Comparison of ENCODE assay signal across 12 cellular contexts in genomic region chr5:78747703-78748359, GRCh38.
DNase-seq lines count a peak whose midpoint lies in the region; TF ChIP-seq lines count a peak whose summit lies in the region.
"Had no signal": no experiment of that assay in that cellular context is flagged by ENCODE, and none has a peak within 500 bp of the region (broad histone marks: within the 10 kb centered on the region; RNA-seq: fewer than 3 reads in every experiment).

No MANE protein-coding gene starts in this region.

- no peaks in the 10 kb centered on the region for H3K36me3 Mint-ChIP-seq in chondrocyte (ENCODE audit: low read depth)
- H3K36me3 Mint-ChIP-seq: activated naive CD8-positive, alpha-beta T cell treated with anti-CD3 and anti-CD28 coated beads for 36 hours had no signal

- H3K9me3 ChIP-seq in tibial artery, result no peaks in the 10 kb centered on the region
- H3K9me3 ChIP-seq: thyroid gland had no signal

- TF ChIP-seq CTCF in chondrocyte (IDR thresholded peaks at IDR 0.05) (no peak), tibial artery (IDR thresholded peaks at IDR 0.05) (no peak)

- no peaks in the 10 kb centered on the region for H3K9me3 Mint-ChIP-seq in chondrocyte (ENCODE audit: low read depth)
- H3K9me3 Mint-ChIP-seq: activated CD4-positive, alpha-beta T cell treated with anti-CD3 and anti-CD28 coated beads, Interleukin-2, amount 10 ng/mL, durations not matched to agents 7 days and 5 days; activated naive CD8-positive, alpha-beta T cell treated with anti-CD3 and anti-CD28 coated beads for 36 hours had no signal

- peak; percentile 43 for DNase-seq in DMS53 (lab: John Stamatoyannopoulos, UW)
- no peak for DNase-seq in DMS53 treated with DMSO at 0.1 percent for 48 hours (lab: John Stamatoyannopoulos, UW; ENCODE audit: unreplicated experiment)
- no peak for DNase-seq in chondrocyte (ENCODE audit: low spot score)
- DNase-seq in kidney glomerular epithelial cell (lab: John Stamatoyannopoulos, UW), result peak; percentile 69
- DNase-seq in tibial artery, result no peak
- no peak for DNase-seq in SHP77 treated with DMSO at 0.1 percent for 48 hours (lab: John Stamatoyannopoulos, UW)
- DNase-seq in NCI-H1436 treated with DMSO at 0.1 percent for 48 hours (lab: John Stamatoyannopoulos, UW), result no peak
- DNase-seq in DMS79 treated with DMSO at 0.1 percent for 48 hours (lab: John Stamatoyannopoulos, UW), result no peak
- DNase-seq: activated CD4-positive, alpha-beta T cell treated with anti-CD3 and anti-CD28 coated beads, Interleukin-2, amount 10 ng/mL, durations not matched to agents 7 days and 5 days; activated naive CD8-positive, alpha-beta T cell treated with anti-CD3 and anti-CD28 coated beads for 36 hours; thyroid gland had no signal

- peaks cover 85% of the 10 kb centered on the region for H3K4me1 Mint-ChIP-seq in chondrocyte (ENCODE audit: low read depth)
- H3K4me1 Mint-ChIP-seq: activated CD4-positive, alpha-beta T cell treated with anti-CD3 and anti-CD28 coated beads, Interleukin-2, amount 10 ng/mL, durations not matched to agents 7 days and 5 days; activated naive CD8-positive, alpha-beta T cell treated with anti-CD3 and anti-CD28 coated beads for 36 hours had no signal

- H3K4me1 ChIP-seq in tibial artery, result peaks cover 0 to 41% (median 29%) of the 10 kb centered on the region in 4 donors

- H3K36me3 ChIP-seq in tibial artery, result no peaks in the 10 kb centered on the region
- H3K36me3 ChIP-seq: thyroid gland had no signal

- intact Hi-C loops in tibial artery (cut with DNase I; ENCODE audit: low total_unique reads), result no loop called here

- H3K27ac Mint-ChIP-seq in chondrocyte (ENCODE audit: unreplicated experiment), result peak overlapping the region; percentile 100
- H3K27ac Mint-ChIP-seq: activated CD4-positive, alpha-beta T cell treated with anti-CD3 and anti-CD28 coated beads, Interleukin-2, amount 10 ng/mL, durations not matched to agents 7 days and 5 days; activated naive CD8-positive, alpha-beta T cell treated with anti-CD3 and anti-CD28 coated beads for 36 hours had no signal

- no peaks in the 10 kb centered on the region for H3K27me3 Mint-ChIP-seq in chondrocyte (ENCODE audit: low read depth)

- peak overlapping the region; percentile 47 for H3K4me3 Mint-ChIP-seq in chondrocyte (ENCODE audit: unreplicated experiment)
- H3K4me3 Mint-ChIP-seq: activated CD4-positive, alpha-beta T cell treated with anti-CD3 and anti-CD28 coated beads, Interleukin-2, amount 10 ng/mL, durations not matched to agents 7 days and 5 days; activated naive CD8-positive, alpha-beta T cell treated with anti-CD3 and anti-CD28 coated beads for 36 hours had no signal

- no peak overlapping the region for H3K4me3 ChIP-seq in tibial artery
- H3K4me3 ChIP-seq: thyroid gland had no signal

- peak overlapping the region; percentile 66 to 74 for H3K27ac ChIP-seq in tibial artery
- H3K27ac ChIP-seq: 22Rv1, thyroid gland had no signal

- no peaks in the 10 kb centered on the region for H3K27me3 ChIP-seq in tibial artery
- H3K27me3 ChIP-seq: thyroid gland had no signal

Comparison
In these comparisons a context has a peak if more than half of its experiments do, and no peak if none do; other contexts are left out.
1. DNase-seq: peak in DMS53 (single experiment) and kidney glomerular epithelial cell (single experiment); none in DMS53 treated with DMSO at 0.1 percent for 48 hours (single experiment), chondrocyte (single experiment), tibial artery (0 of 2), SHP77 treated with DMSO at 0.1 percent for 48 hours (single experiment), NCI-H1436 treated with DMSO at 0.1 percent for 48 hours (single experiment) and DMS79 treated with DMSO at 0.1 percent for 48 hours (single experiment).